In the genomic region with DNA sequence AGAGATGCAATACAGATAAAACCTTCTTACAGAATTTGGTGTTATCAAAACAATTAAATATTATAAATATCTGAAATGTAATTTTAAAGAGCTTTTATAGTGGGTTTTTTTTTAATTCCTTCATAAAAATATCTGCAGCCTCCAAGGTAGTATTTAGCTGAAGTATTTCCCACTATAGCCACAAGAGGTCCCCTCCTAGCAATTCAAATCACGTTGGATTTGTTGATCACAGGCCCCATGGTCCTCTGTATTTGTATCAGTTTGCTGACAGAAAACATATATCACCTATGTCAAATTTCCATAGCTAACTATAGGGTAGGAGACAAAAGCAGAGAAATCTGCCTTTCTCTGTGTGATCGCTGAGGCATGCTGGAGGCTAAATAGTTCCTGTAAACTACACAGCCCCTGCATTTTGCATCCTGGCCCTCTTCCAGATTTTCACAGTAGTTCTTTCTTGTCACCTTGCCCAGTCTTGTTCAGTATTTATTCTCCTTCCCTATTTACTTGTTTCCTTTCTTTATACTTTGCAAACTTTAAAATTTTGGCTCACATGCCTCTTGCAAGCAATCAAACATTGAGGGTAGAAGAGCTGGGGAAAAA, we compare ENCODE assay signal across 9 cellular contexts. TPM values are rescaled to one million over a fixed set of nuclear protein-coding genes. Genes with fewer than 3 reads are reported as not detected.
DNase-seq lines count a peak whose midpoint lies in the region; TF ChIP-seq lines count a peak whose summit lies in the region.
"Had no signal": no experiment of that assay in that cellular context is flagged by ENCODE, and none has a peak within 500 bp of the region (broad histone marks: within the 10 kb centered on the region; RNA-seq: fewer than 3 reads in every experiment).

No MANE protein-coding gene starts in this region.

- H3K4me2 ChIP-seq in H9 (ENCODE audit: insufficient read depth, insufficient read length, low read length) = no peak overlapping the region
- H3K4me2 ChIP-seq in MM.1S (ENCODE audit: low read depth, low read length) = no peak overlapping the region

- H3K27ac Mint-ChIP-seq in H9 = no peak overlapping the region; a peak in 1 of 7 replicates
- H3K27ac Mint-ChIP-seq in osteocyte (ENCODE audit: unreplicated experiment) = no peak overlapping the region

- no peak overlapping the region for H2BK15ac ChIP-seq in H9 (ENCODE audit: low read depth, low read length)

- no peaks in the 10 kb centered on the region for H3K23me2 ChIP-seq in H9 (ENCODE audit: insufficient read length, low read depth, low read length, poor library complexity, severe bottlenecking)

- H2AK5ac ChIP-seq in H9 (ENCODE audit: insufficient read length, low read length) = no peak overlapping the region

- H3K4me1 ChIP-seq in H9 (ENCODE audit: insufficient read depth, low read length) = no peaks in the 10 kb centered on the region
- no peaks in the 10 kb centered on the region for H3K4me1 ChIP-seq in MM.1S (ENCODE audit: low read length)
- H3K4me1 ChIP-seq: SJSA1 had no signal

- TF ChIP-seq CTCF in AG04450 (IDR thresholded peaks at IDR 0.05; ENCODE audit: low read depth, low read length) = peak; percentile 78
- TF ChIP-seq CTCF in H9 (conservative IDR thresholded peaks at IDR 0.05) = peak; percentile 77
- TF ChIP-seq CTCF in MM.1S (IDR thresholded peaks at IDR 0.05; ENCODE audit: low read length) = peak; percentile 58
- TF ChIP-seq CTCF in osteocyte (IDR thresholded peaks at IDR 0.05) = peak; percentile 71

- no peaks in the 10 kb centered on the region for H3K79me2 ChIP-seq in H9 (ENCODE audit: insufficient read depth, low read length)
- H3K79me2 ChIP-seq in MM.1S (ENCODE audit: low read length) = no peaks in the 10 kb centered on the region

- CTCF ChIA-PET in AG04450 (lab: Charles Lee) = interaction anchor here (0.5 to 4.6 kb wide), 44 partner anchors 10 to 871 kb away, joined by 3 to 187 read pairs (median 4); no protein-coding TSS in a partner anchor

- H3K4me3 ChIP-seq in AG04450 (ENCODE audit: low read depth, low read length) = no peak overlapping the region
- H3K4me3 ChIP-seq in MM.1S (ENCODE audit: low read length) = no peak overlapping the region
- H3K4me3 ChIP-seq: SJSA1 had no signal

- no peak overlapping the region for H2BK12ac ChIP-seq in H9 (ENCODE audit: insufficient read length, low read depth, low read length)

- H3K36me3 ChIP-seq in MM.1S (replicated peaks; ENCODE audit: insufficient read depth, low read length) = no peaks in the 10 kb centered on the region
- H3K36me3 ChIP-seq: SJSA1 had no signal

- H3K23ac ChIP-seq in H9 (ENCODE audit: insufficient read length, low read depth, low read length) = no peak overlapping the region

- no peak overlapping the region for H4K91ac ChIP-seq in H9 (ENCODE audit: insufficient read length, low read depth, low read length)

- H3K27me3 ChIP-seq in AG04450 (ENCODE audit: control insufficient read depth, insufficient read depth, low read length) = peaks cover 3% of the 10 kb centered on the region
- H3K27me3 ChIP-seq in H9 (ENCODE audit: insufficient read depth, low read length) = no peaks in the 10 kb centered on the region
- H3K27me3 ChIP-seq in MM.1S (replicated peaks; ENCODE audit: insufficient read depth, low read length) = no peaks in the 10 kb centered on the region

- H3K4me1 Mint-ChIP-seq in H9 = no peaks in the 10 kb centered on the region
- H3K4me1 Mint-ChIP-seq in osteocyte (ENCODE audit: unreplicated experiment) = peaks cover 1% of the 10 kb centered on the region

- no peak overlapping the region for H4K8ac ChIP-seq in H9 (replicated peaks; ENCODE audit: insufficient read length, low read depth, low read length)

- H3K14ac ChIP-seq in H9 (ENCODE audit: insufficient read depth, low read length) = no peak overlapping the region

- no CpG with 5 or more reads among the region's 2 CpGs for WGBS in H9 (ENCODE audit: extremely low coverage, insufficient read length, low lambda C conversion rate)

- H3K27me3 Mint-ChIP-seq in H9 (ENCODE audit: low read depth) = no peaks in the 10 kb centered on the region
- H3K27me3 Mint-ChIP-seq in osteocyte (ENCODE audit: unreplicated experiment) = peaks cover 48% of the 10 kb centered on the region

- H3K79me1 ChIP-seq in H9 (ENCODE audit: insufficient read depth, low read depth, low read length, poor library complexity, severe bottlenecking) = no peaks in the 10 kb centered on the region

- H2BK20ac ChIP-seq in H9 (ENCODE audit: low read depth, low read length, poor library complexity, severe bottlenecking) = no peak overlapping the region

- no peak overlapping the region for H3T11ph ChIP-seq in H9 (ENCODE audit: low read length)

- H4K5ac ChIP-seq in H9 (ENCODE audit: insufficient read length, low read depth, low read length) = no peak overlapping the region

- POLR2A ChIA-PET in AG04450 (lab: Yijun Ruan, JAX) = no interaction called here

- H2BK120ac ChIP-seq in H9 (ENCODE audit: low read depth, low read length, poor library complexity, severe bottlenecking) = no peak overlapping the region

- H3K9me3 Mint-ChIP-seq in H9 (peaks cover 20 to 23% of the 10 kb centered on the region in 2 experiments), osteocyte (ENCODE audit: unreplicated experiment) (peaks cover 5% of the 10 kb centered on the region)

- H3K18ac ChIP-seq in H9 (ENCODE audit: insufficient read length, low read depth, low read length) = no peak overlapping the region

- H3K36me3 Mint-ChIP-seq in H9 (ENCODE audit: insufficient read depth in 1 of 3, low read depth in 3 of 3) (peaks cover 3 to 15% (median 11%) of the 10 kb centered on the region in 3 experiments), osteocyte (ENCODE audit: unreplicated experiment) (no peaks in the 10 kb centered on the region)

- H3K27ac ChIP-seq in AG04450 (ENCODE audit: low read depth, low read length) = no peak overlapping the region
- H3K27ac ChIP-seq in H9 (ENCODE audit: insufficient read length, low read depth, low read length) = no peak overlapping the region
- H3K27ac ChIP-seq in MM.1S (ENCODE audit: low read length) = no peak overlapping the region
- H3K27ac ChIP-seq: SJSA1 had no signal

- H3K4me3 Mint-ChIP-seq in H9 = no peak overlapping the region; a peak in 1 of 5 replicates
- no peak overlapping the region for H3K4me3 Mint-ChIP-seq in osteocyte (ENCODE audit: unreplicated experiment)

- no peaks in the 10 kb centered on the region for H3K9me2 ChIP-seq in MM.1S (replicated peaks; ENCODE audit: insufficient read depth, low read length)

- in situ Hi-C loops in G401 (cut with HindIII; ENCODE audit: low sequenced_read_pairs) = no loop called here

- no peaks in the 10 kb centered on the region for H3K9me3 ChIP-seq in AG04450 (ENCODE audit: control insufficient read depth, insufficient read depth, low read length)
- H3K9me3 ChIP-seq in H9 (ENCODE audit: control insufficient read depth, low read depth, low read length) = no peaks in the 10 kb centered on the region
- no peaks in the 10 kb centered on the region for H3K9me3 ChIP-seq in MM.1S (replicated peaks; ENCODE audit: insufficient read depth, low read length)
- H3K9me3 ChIP-seq: SJSA1 had no signal

- DNase-seq in AG04450 (ENCODE audit: low read depth, low spot score) = peak; percentile 20
- DNase-seq in G401 (ENCODE audit: low spot score) = peak; percentile 77
- no peak for DNase-seq in H9
- peak; percentile 45 for DNase-seq in MM.1S
- DNase-seq in T-helper 9 cell = peak; percentile 1
- peak; percentile 38 for DNase-seq in fibroblast of the conjunctiva (ENCODE audit: low read depth)
- no peak for DNase-seq in osteocyte (ENCODE audit: extremely low spot score, unreplicated experiment)
- no peak for DNase-seq in middle frontal gyrus (ENCODE audit: extremely low spot score, low spot score)

- no peaks in the 10 kb centered on the region for H3F3A ChIP-seq in MM.1S (ENCODE audit: insufficient read depth, low read length)

- no peak overlapping the region for H3K4ac ChIP-seq in H9 (ENCODE audit: low read depth, low read length)

- H2BK5ac ChIP-seq in H9 (ENCODE audit: insufficient read length, low read length) = no peak overlapping the region

- no peak overlapping the region for H3K56ac ChIP-seq in H9 (ENCODE audit: insufficient read length, low read depth, low read length)

- H2AFZ ChIP-seq in H9 (ENCODE audit: low read length) (peak overlapping the region; percentile 93), MM.1S (ENCODE audit: low read length) (no peak overlapping the region)

- H3K9ac ChIP-seq in H9 (ENCODE audit: extremely low read depth, insufficient read length, low read length) = no peak overlapping the region
- no peak overlapping the region for H3K9ac ChIP-seq in MM.1S (ENCODE audit: low read length)

- no peaks in the 10 kb centered on the region for H4K20me1 ChIP-seq in H9 (ENCODE audit: control insufficient read depth, insufficient read depth, insufficient read length)
- H4K20me1 ChIP-seq in MM.1S (ENCODE audit: insufficient read depth, low read length) = no peaks in the 10 kb centered on the region

RNA-seq across cellular contexts. Expression of a gene that starts 1.8 kb away (rescaled TPM):
- polyA plus RNA-seq in AG04450 (2011; rRNA removed) = 0.21 and 0.26 TPM in 2 replicates
- polyA minus RNA-seq in AG04450 (2011; rRNA and poly(A)+ RNA removed) = 0.56 TPM in 1 of 2 replicates, not detected in the other
- total RNA-seq in G401 (2014; rRNA removed; shearing (Covaris generic)) = not detected in 2 replicates
- total RNA-seq in H9 (2021) (2.3 and 3.3 TPM in 2 replicates), osteocyte (0.30 and 0.39 TPM in 2 replicates)

Comparison
In these comparisons a context has a peak if more than half of its experiments do, and no peak if none do; other contexts are left out.
1. DNase-seq: peak in AG04450 (single experiment), G401 (single experiment), MM.1S (single experiment), T-helper 9 cell (single experiment) and fibroblast of the conjunctiva (single experiment); none in H9 (single experiment), osteocyte (single experiment) and middle frontal gyrus (single experiment).
2. Peak in every context shown above with its lines, with median percentiles within 50 percentile points of each other: CTCF ChIP-seq.